20 cellular contexts compared by ENCODE assay signal in genomic region chr4:8400641-8401325, GRCh38. TPM values are rescaled to one million over a fixed set of nuclear protein-coding genes. Genes with fewer than 3 reads are reported as not detected.
A peak's percentile ranks its signal among the peaks of the same experiment; 100 is the strongest.
DNase-seq lines count a peak whose midpoint lies in the region; ATAC-seq, FAIRE-seq and TF ChIP-seq lines count a peak whose summit lies in the region.
"Had no signal": no experiment of that assay in that cellular context is flagged by ENCODE, and none has a peak within 500 bp of the region (broad histone marks: within the 10 kb centered on the region; RNA-seq: fewer than 3 reads in every experiment).

No MANE protein-coding gene starts in this region.

- DNase-seq in GM12891 (ENCODE audit: insufficient read length, low spot score) (no peak), NB4 (ENCODE audit: low read depth) (peak; percentile 75), fibroblast of gingiva (ENCODE audit: low read depth) (peak; percentile 79), NCI-H187 (lab: John Stamatoyannopoulos, UW) (no peak)
- DNase-seq in stimulated activated naive CD4-positive, alpha-beta T cell treated with Interleukin-2 at 50 U/mL for 16 hours (lab: John Stamatoyannopoulos, UW) = no peak
- DNase-seq: activated CD4-positive, CD25-positive, alpha-beta regulatory T cell; activated CD8-positive, alpha-beta T cell treated with anti-CD3 and anti-CD28 coated beads for 36 hours; activated T-cell treated with anti-CD3 and anti-CD28 coated beads for 4 hours; DMS53; kidney; NCI-H1436 treated with DMSO at 0.1 percent for 48 hours; NCI-H526; Right ventricle myocardium superior; testis had no signal

- no peak overlapping the region for H3K4me3 ChIP-seq in NB4 (ENCODE audit: low read depth, low read length)
- no peak overlapping the region for H3K4me3 ChIP-seq in stomach smooth muscle (ENCODE audit: low read length in 2 of 2)
- H3K4me3 ChIP-seq: GM12878, testis had no signal

- peak; percentile 5 for FAIRE-seq in GM12891 (lab: Jason Lieb, UNC)
- FAIRE-seq: bronchial epithelial cell, GM12878, HepG2, kidney had no signal

- no peak for TF ChIP-seq POLR2A in GM12891 (IDR thresholded peaks at IDR 0.05; ENCODE audit: low read depth, low read length)
- TF ChIP-seq POLR2A in NB4 (IDR thresholded peaks at IDR 0.05; ENCODE audit: extremely low read depth, insufficient read length) = no peak

- H3K9ac ChIP-seq in stomach smooth muscle (ENCODE audit: low read length in 2 of 2) = no peak overlapping the region

- ATAC-seq in GM19328 (IDR thresholded peaks at IDR 0.05; ENCODE audit: unreplicated experiment) = no peak
- ATAC-seq: activated CD8-positive, alpha-beta T cell treated with anti-CD3 and anti-CD28 coated beads for 36 hours; GM12878; HepG2 had no signal

- H3K9me3 ChIP-seq in stomach smooth muscle (ENCODE audit: control insufficient read depth in 2 of 2, low read length in 2 of 2) = no peaks in the 10 kb centered on the region
- H3K9me3 ChIP-seq: neutrophil, testis had no signal

- no peaks in the 10 kb centered on the region for H3K27me3 ChIP-seq in stomach smooth muscle (ENCODE audit: control insufficient read depth in 1 of 2, insufficient read depth in 2 of 2, low read length in 2 of 2)
- H3K27me3 ChIP-seq: neutrophil, testis had no signal

- no peak for TF ChIP-seq CTCF in NB4 (IDR thresholded peaks at IDR 0.05; ENCODE audit: low read depth, low read length)

- peak overlapping the region; percentile 85 for H3K27ac ChIP-seq in stomach smooth muscle (ENCODE audit: low read length)
- H3K27ac ChIP-seq: neutrophil, testis had no signal

- peaks cover 21% of the 10 kb centered on the region for H3K4me1 ChIP-seq in stomach smooth muscle (ENCODE audit: control insufficient read depth, insufficient read depth, low read length)
- H3K4me1 ChIP-seq: testis had no signal

- peaks cover 30 to 37% of the 10 kb centered on the region in 2 donors for H3K36me3 ChIP-seq in stomach smooth muscle (ENCODE audit: control insufficient read depth in 2 of 2, insufficient read depth in 2 of 2, low read length in 2 of 2)

TF ChIP-seq in GM12891, 5 proteins besides CTCF, POLR2A, EP300 and RAD21:
- TF ChIP-seq POLR2AphosphoS5 (IDR thresholded peaks at IDR 0.05; ENCODE audit: low read depth, low read length) = no peak
- no peak for TF ChIP-seq PAX5 (IDR thresholded peaks at IDR 0.05; ENCODE audit: insufficient read depth, low read length, severe bottlenecking)
- TF ChIP-seq TAF1 (IDR thresholded peaks at IDR 0.05; ENCODE audit: low read depth, low read length) = no peak
- no peak for TF ChIP-seq SPI1 (IDR thresholded peaks at IDR 0.05; ENCODE audit: low read depth, low read length)
- TF ChIP-seq POU2F2 (IDR thresholded peaks at IDR 0.05; ENCODE audit: low read depth, low read length) = no peak

RNA-seq across cellular contexts. Expression of gene ACOX3, which starts 39.7 kb away (rescaled TPM):
- 13.4 TPM for polyA plus RNA-seq in GM12891 (2012; ENCODE audit: low read depth, missing spikeins)

RNA-seq across cellular contexts. Expression of gene TRMT44, which starts 39.8 kb away (rescaled TPM):
- polyA plus RNA-seq in GM12891 (2012; ENCODE audit: low read depth, missing spikeins) = 6.8 TPM

Comparison
In these comparisons a context has a peak if more than half of its experiments do, and no peak if none do; other contexts are left out.
1. DNase-seq: peak in NB4 (single experiment) and fibroblast of gingiva (single experiment); none in GM12891 (single experiment), NCI-H187 (0 of 2) and stimulated activated naive CD4-positive, alpha-beta T cell treated with Interleukin-2 at 50 U/mL for 16 hours (single experiment).